25 cellular contexts compared by ENCODE assay signal in genomic region chr9:80401243-80401642, GRCh38.
"Had no signal": no experiment of that assay in that cellular context is flagged by ENCODE, and none has a peak within 500 bp of the region (broad histone marks: within the 10 kb centered on the region; RNA-seq: fewer than 3 reads in every experiment).

No MANE protein-coding gene starts in this region.

- H3K36me3 Mint-ChIP-seq: naive thymus-derived CD8-positive, alpha-beta T cell; stimulated activated effector memory CD8-positive, alpha-beta T cell treated with anti-CD3 and anti-CD28 coated beads, Interleukin-12 subunit alpha, Interleukin-12 subunit beta, amount 100 ng/mL, for 72 hours; type B pancreatic cell had no signal

- H3K36me3 ChIP-seq: heart right ventricle, left ventricle myocardium inferior, pancreas, prostate gland, suprapubic skin, tibial nerve, uterus had no signal

- H3K4me2 ChIP-seq: hepatocyte had no signal

- H3K9me3 Mint-ChIP-seq: neural crest cell; stimulated activated naive CD8-positive, alpha-beta T cell treated with anti-CD3 and anti-CD28 coated beads, Interleukin-15, Interleukin-2, amounts not matched to agents 100 ng/mL and 50 ng/mL, for 24 hours had no signal

- H2AFZ ChIP-seq: hepatocyte had no signal

- H3K79me2 ChIP-seq: hepatocyte had no signal

- H3K27ac ChIP-seq: heart right ventricle, hepatocyte, left ventricle myocardium inferior, pancreas, prostate gland, skin epidermis, suprapubic skin, tibial nerve, uterus had no signal

- DNase-seq: heart right ventricle; islet precursor cell; left ventricle myocardium inferior; naive thymus-derived CD8-positive, alpha-beta T cell; nucleus accumbens; pancreas; posterior cingulate gyrus; retina; right cardiac atrium; stimulated activated CD4-positive, alpha-beta T cell treated with anti-CD3 and anti-CD28 coated beads, Interleukin-4, amount 100 ng/mL, for 24 hours; stimulated activated naive CD4-positive, alpha-beta T cell; uterus had no signal

- H3K27ac Mint-ChIP-seq: naive thymus-derived CD8-positive, alpha-beta T cell; nephron; stimulated activated effector memory CD8-positive, alpha-beta T cell treated with anti-CD3 and anti-CD28 coated beads, Interleukin-12 subunit alpha, Interleukin-12 subunit beta, amount 100 ng/mL, for 72 hours; stimulated activated naive CD8-positive, alpha-beta T cell treated with anti-CD3 and anti-CD28 coated beads, Interleukin-15, Interleukin-2, amounts not matched to agents 100 ng/mL and 50 ng/mL, for 24 hours; type B pancreatic cell had no signal

- H3K4me3 ChIP-seq: heart right ventricle, hepatocyte, left ventricle myocardium inferior, lung, pancreas, prostate gland, skin epidermis, suprapubic skin, tibial nerve, uterus had no signal

- H3K4me3 Mint-ChIP-seq: memory B cell; naive thymus-derived CD8-positive, alpha-beta T cell; nephron; neural crest cell; stimulated activated effector memory CD8-positive, alpha-beta T cell treated with anti-CD3 and anti-CD28 coated beads, Interleukin-12 subunit alpha, Interleukin-12 subunit beta, amount 100 ng/mL, for 72 hours; stimulated activated naive CD8-positive, alpha-beta T cell treated with anti-CD3 and anti-CD28 coated beads, Interleukin-15, Interleukin-2, amounts not matched to agents 100 ng/mL and 50 ng/mL, for 24 hours; type B pancreatic cell had no signal

- ATAC-seq: heart right ventricle; naive thymus-derived CD8-positive, alpha-beta T cell; pancreas; right cardiac atrium; sciatic nerve; stimulated activated effector memory CD8-positive, alpha-beta T cell treated with anti-CD3 and anti-CD28 coated beads, Interleukin-12 subunit alpha, Interleukin-12 subunit beta, amount 100 ng/mL, for 72 hours had no signal

- H3K4me1 ChIP-seq: heart right ventricle, left ventricle myocardium inferior, pancreas, prostate gland, suprapubic skin, tibial nerve, uterus had no signal

- H3K4me1 Mint-ChIP-seq: naive thymus-derived CD8-positive, alpha-beta T cell; nephron; stimulated activated effector memory CD8-positive, alpha-beta T cell treated with anti-CD3 and anti-CD28 coated beads, Interleukin-12 subunit alpha, Interleukin-12 subunit beta, amount 100 ng/mL, for 72 hours had no signal

- H3K27me3 Mint-ChIP-seq: naive thymus-derived CD8-positive, alpha-beta T cell; stimulated activated naive CD8-positive, alpha-beta T cell treated with anti-CD3 and anti-CD28 coated beads, Interleukin-15, Interleukin-2, amounts not matched to agents 100 ng/mL and 50 ng/mL, for 24 hours; type B pancreatic cell had no signal

- H3K27me3 ChIP-seq: heart right ventricle, hepatocyte, pancreas, suprapubic skin, tibial nerve, uterus had no signal

- H3K9me3 ChIP-seq: pancreas, prostate gland, suprapubic skin, tibial nerve, uterus had no signal
